Comparison of ENCODE assay signal across 8 cellular contexts in genomic region chr21:43975469-43976098, GRCh38. TPM values are rescaled to one million over a fixed set of nuclear protein-coding genes. Genes with fewer than 3 reads are reported as not detected.
DNase-seq lines count a peak whose midpoint lies in the region; ATAC-seq, FAIRE-seq and TF ChIP-seq lines count a peak whose summit lies in the region.

No MANE protein-coding gene starts in this region.

- no peaks in the 10 kb centered on the region for H3K79me2 ChIP-seq in HepG2 (ENCODE audit: insufficient read depth, low read length)

- no peak overlapping the region for H3K27ac ChIP-seq in colonic mucosa
- no peak overlapping the region for H3K27ac ChIP-seq in HepG2 (ENCODE audit: extremely low read length, insufficient read depth, low read length)

- CTCF ChIA-PET in HepG2 (lab: Yijun Ruan, JAX; ENCODE audit: low intra/inter-chr PET ratio, low total read pairs): interaction anchor here (0.9 to 2.3 kb wide), 3 partner anchors 37 to 186 kb away, joined by 4 to 11 read pairs (median 5); partner anchors contain the start of gene RRP1

- intact Hi-C loops in colonic mucosa (cut with DNase I): loop anchor here (1.0 kb wide), 1 partner anchor 165 kb away; no protein-coding TSS in a partner anchor
- intact Hi-C loops in HepG2 (cut with micrococcal nuclease; ENCODE audit: unreplicated experiment): no loop called here

- no peaks in the 10 kb centered on the region for H3K9me3 ChIP-seq in BE2C
- no peaks in the 10 kb centered on the region for H3K9me3 ChIP-seq in colonic mucosa
- no peaks in the 10 kb centered on the region for H3K9me3 ChIP-seq in HepG2 (ENCODE audit: low read length)

- H3K27me3 ChIP-seq in BE2C (no peaks in the 10 kb centered on the region), colonic mucosa (no peaks in the 10 kb centered on the region), HepG2 (ENCODE audit: control insufficient read depth in 1 of 2, insufficient read depth in 2 of 2, low read length in 2 of 2) (no peaks in the 10 kb centered on the region)

- peak; percentile 80 for TF ChIP-seq RAD21 in HepG2 (CRISPR knock-in tag; IDR thresholded peaks at IDR 0.05)

- peak; percentile 84 for DNase-seq in BE2C
- DNase-seq in H54 (ENCODE audit: insufficient read length, low spot score): peak; percentile 94
- DNase-seq in NCI-H2196 treated with DMSO at 0.1 percent for 48 hours (lab: John Stamatoyannopoulos, UW; ENCODE audit: unreplicated experiment): peak; percentile 49
- peak; percentile 91 for DNase-seq in activated CD4-positive, alpha-beta T cell treated with anti-CD3 and anti-CD28 coated beads for 48 hours
- peak; percentile 85 for DNase-seq in colonic mucosa
- DNase-seq in HepG2 (ENCODE audit: low spot score): peak; percentile 32
- peak; percentile 43 to 78 (median 65) for DNase-seq in stimulated activated CD4-positive, alpha-beta T cell treated with anti-CD3 and anti-CD28 coated beads, TNF-alpha, amount 100 ng/mL, for 1 hour (ENCODE audit: low read depth in 3 of 3, low spot score in 1 of 3)
- DNase-seq in NCI-H774 (lab: John Stamatoyannopoulos, UW): no peak

- peak; percentile 86 for ATAC-seq in HepG2

- TF ChIP-seq CTCF in BE2C (IDR thresholded peaks at IDR 0.05; ENCODE audit: low read depth, low read length): peak; percentile 98
- peak; percentile 94 for TF ChIP-seq CTCF in colonic mucosa (IDR thresholded peaks at IDR 0.05)
- TF ChIP-seq CTCF in HepG2 (CRISPR knock-in tag; IDR thresholded peaks at IDR 0.05): peak; percentile 91

- H3K4me3 ChIP-seq in BE2C (ENCODE audit: low read depth, low read length) (0 out of 2 replicates have a peak overlapping the region, but pooled peaks have one; percentile 12), colonic mucosa (no peak overlapping the region), HepG2 (replicated peaks in 1 of 3; ENCODE audit: insufficient read depth in 1 of 3, low read depth in 2 of 3, low read length in 3 of 3) (no peak overlapping the region)

- no peaks in the 10 kb centered on the region; the same call in 1 of the 2 replicates for H3K36me3 ChIP-seq in BE2C
- H3K36me3 ChIP-seq in colonic mucosa: peaks cover 7% of the 10 kb centered on the region
- H3K36me3 ChIP-seq in HepG2 (replicated peaks in 1 of 2; ENCODE audit: control insufficient read depth in 1 of 2, insufficient read depth in 2 of 2, low read length in 2 of 2): peaks cover 9 to 18% of the 10 kb centered on the region in 2 experiments; a peak in 4 of 5 replicates

- no TSS peak for BruUV-seq in HepG2 (replicated peaks; lab: Mats Ljungman, UMichigan)

- H2AFZ ChIP-seq in HepG2 (ENCODE audit: low read length): no peak overlapping the region

- no peak overlapping the region for H3K4me2 ChIP-seq in HepG2 (ENCODE audit: low read depth, low read length)

- in situ Hi-C loops in HepG2 (cut with HindIII; ENCODE audit: extremely low pct_ligation_motif_present, low pct_unique_long_range_greater_than_20kb): no loop called here

- H4K20me1 ChIP-seq in HepG2 (ENCODE audit: insufficient read depth, low read length): no peaks in the 10 kb centered on the region

- FAIRE-seq in H54 (lab: Jason Lieb, UNC) (no peak), HepG2 (lab: Jason Lieb, UNC) (peak; percentile 64)

- H3K4me1 ChIP-seq in BE2C (no peaks in the 10 kb centered on the region), colonic mucosa (no peaks in the 10 kb centered on the region), HepG2 (ENCODE audit: insufficient read depth, low read length) (peaks cover 17% of the 10 kb centered on the region)

- TF ChIP-seq EP300 in HepG2 (IDR thresholded peaks at IDR 0.05; ENCODE audit: low read depth in 2 of 2, low read length in 2 of 2) (no peak), HepG2 (CRISPR knock-in tag; IDR thresholded peaks at IDR 0.05; ENCODE audit: borderline replicate concordance) (no peak)

- H3K9ac ChIP-seq in colonic mucosa (ENCODE audit: low read depth in 2 of 2, low read length in 2 of 2): no peak overlapping the region
- H3K9ac ChIP-seq in HepG2 (ENCODE audit: insufficient read depth, low read depth, low read length): no peak overlapping the region

- POLR2A ChIA-PET in HepG2 (lab: Yijun Ruan, JAX): no interaction called here

- TF ChIP-seq POLR2A in H54 (IDR thresholded peaks at IDR 0.05; ENCODE audit: low read depth, low read length) (no peak), HepG2 (IDR thresholded peaks at IDR 0.05; ENCODE audit: insufficient read depth in 1 of 2, low read depth in 2 of 2, low read length in 2 of 2) (no peak)

- WGBS in HepG2 (ENCODE audit: low lambda C conversion rate): 45% methylated on average over 20 of the region's 24 CpGs

TF ChIP-seq in HepG2, 621 proteins besides CTCF, POLR2A, EP300 and RAD21 (continues in another document):
- TF ChIP-seq ZNF501 (CRISPR knock-in tag; IDR thresholded peaks at IDR 0.05) (0 out of 2 replicates have a peak, but pooled peaks have one; percentile 26), IRF2 (CRISPR knock-in tag; IDR thresholded peaks at IDR 0.05) (no peak), SNAI1 (CRISPR knock-in tag; IDR thresholded peaks at IDR 0.05; ENCODE audit: borderline replicate concordance) (no peak), SP1 (IDR thresholded peaks at IDR 0.05) (no peak), SP1 (CRISPR knock-in tag; IDR thresholded peaks at IDR 0.05) (no peak), AKAP8 (CRISPR knock-in tag; IDR thresholded peaks at IDR 0.05) (0 out of 2 replicates have a peak, but pooled peaks have one; percentile 29), ZNF230 (CRISPR knock-in tag; IDR thresholded peaks at IDR 0.05) (no peak), ZNF749 (CRISPR knock-in tag; IDR thresholded peaks at IDR 0.05; ENCODE audit: borderline replicate concordance) (no peak), FOXO1 (CRISPR knock-in tag; IDR thresholded peaks at IDR 0.05) (peak; percentile 22; the same call in 1 of the 2 replicates), MYPOP (CRISPR knock-in tag; IDR thresholded peaks at IDR 0.05) (no peak), ZSCAN5A (CRISPR knock-in tag; IDR thresholded peaks at IDR 0.05; ENCODE audit: borderline replicate concordance) (no peak), ZFYVE20 (CRISPR knock-in tag; IDR thresholded peaks at IDR 0.05; ENCODE audit: borderline replicate concordance, low read depth) (no peak), DR1 (CRISPR knock-in tag; IDR thresholded peaks at IDR 0.05) (no peak), SIN3B (IDR thresholded peaks at IDR 0.05; ENCODE audit: low read length) (no peak), SP140L (CRISPR knock-in tag; IDR thresholded peaks at IDR 0.05; ENCODE audit: borderline replicate concordance) (no peak), ZNF747 (CRISPR knock-in tag; IDR thresholded peaks at IDR 0.05; ENCODE audit: borderline replicate concordance) (no peak)

RNA-seq across cellular contexts. Expression of gene TRAPPC10, which starts 36.5 kb away (rescaled TPM):
- polyA plus RNA-seq in BE2C (2012; ENCODE audit: insufficient read depth, insufficient read length, low read depth): 36.9 TPM
- 10 to 100 TPM; 46.6 to 50.2 TPM for total RNA-seq in colonic mucosa
- total RNA-seq in HepG2 (2016; rRNA removed; fragmentation: Illumina TruSeq; extraction: Trizol): 15.2 and 16.5 TPM in 2 replicates
- total RNA-seq in HepG2 (2016; cell fraction: cytosol; rRNA removed; fragmentation: Illumina TruSeq; extraction: Trizol; ENCODE audit: low read depth): 16.6 and 17.0 TPM in 2 replicates
- total RNA-seq in HepG2 (2016; cell fraction: insoluble cytoplasmic fraction; rRNA removed; fragmentation: Illumina TruSeq; extraction: Trizol): 12.6 and 17.1 TPM in 2 replicates
- 18.2 and 18.5 TPM in 2 replicates for total RNA-seq in HepG2 (2016; cell fraction: membrane; rRNA removed; fragmentation: Illumina TruSeq; extraction: Trizol)
- total RNA-seq in HepG2 (2016; cell fraction: nucleus; rRNA removed; fragmentation: Illumina TruSeq; extraction: Trizol): 25.8 and 26.3 TPM in 2 replicates
- 10.6 TPM in 2 replicates for polyA plus RNA-seq in HepG2 (2011; rRNA removed)
- 6.4 and 7.4 TPM in 2 replicates for polyA plus RNA-seq in HepG2 (2011; cell fraction: cytosol; rRNA removed)
- 33.8 and 34.4 TPM in 2 replicates for polyA plus RNA-seq in HepG2 (2011; cell fraction: nucleus; rRNA removed)
- 9.8 and 12.7 TPM in 2 replicates for polyA plus RNA-seq in HepG2 (2012)
- polyA plus RNA-seq in HepG2 (2016; cell fraction: cytosol; fragmentation: Illumina TruSeq; extraction: Trizol; ENCODE audit: low read depth): 12.1 and 12.5 TPM in 2 replicates
- polyA plus RNA-seq in HepG2 (2016; cell fraction: insoluble cytoplasmic fraction; fragmentation: Illumina TruSeq; extraction: Trizol; ENCODE audit: low read depth): 9.5 and 11.9 TPM in 2 replicates
- 10.0 and 10.8 TPM in 2 replicates for polyA plus RNA-seq in HepG2 (2016; cell fraction: membrane; fragmentation: Illumina TruSeq; extraction: Trizol; ENCODE audit: low read depth)
- 30.3 and 54.6 TPM in 2 replicates for polyA plus RNA-seq in HepG2 (2016; cell fraction: nucleus; fragmentation: Illumina TruSeq; extraction: Trizol; ENCODE audit: insufficient read depth, low read depth)
- polyA minus RNA-seq in HepG2 (2011; rRNA and poly(A)+ RNA removed; ENCODE audit: low replicate concordance): 19.6 and 41.6 TPM in 2 replicates
- polyA minus RNA-seq in HepG2 (2011; cell fraction: cytosol; rRNA and poly(A)+ RNA removed): 6.8 and 7.4 TPM in 2 replicates
- polyA minus RNA-seq in HepG2 (2011; cell fraction: nucleus; rRNA and poly(A)+ RNA removed): 27.6 and 28.3 TPM in 2 replicates
